ENCODE assay signal across 7 cellular contexts in the genomic region with DNA sequence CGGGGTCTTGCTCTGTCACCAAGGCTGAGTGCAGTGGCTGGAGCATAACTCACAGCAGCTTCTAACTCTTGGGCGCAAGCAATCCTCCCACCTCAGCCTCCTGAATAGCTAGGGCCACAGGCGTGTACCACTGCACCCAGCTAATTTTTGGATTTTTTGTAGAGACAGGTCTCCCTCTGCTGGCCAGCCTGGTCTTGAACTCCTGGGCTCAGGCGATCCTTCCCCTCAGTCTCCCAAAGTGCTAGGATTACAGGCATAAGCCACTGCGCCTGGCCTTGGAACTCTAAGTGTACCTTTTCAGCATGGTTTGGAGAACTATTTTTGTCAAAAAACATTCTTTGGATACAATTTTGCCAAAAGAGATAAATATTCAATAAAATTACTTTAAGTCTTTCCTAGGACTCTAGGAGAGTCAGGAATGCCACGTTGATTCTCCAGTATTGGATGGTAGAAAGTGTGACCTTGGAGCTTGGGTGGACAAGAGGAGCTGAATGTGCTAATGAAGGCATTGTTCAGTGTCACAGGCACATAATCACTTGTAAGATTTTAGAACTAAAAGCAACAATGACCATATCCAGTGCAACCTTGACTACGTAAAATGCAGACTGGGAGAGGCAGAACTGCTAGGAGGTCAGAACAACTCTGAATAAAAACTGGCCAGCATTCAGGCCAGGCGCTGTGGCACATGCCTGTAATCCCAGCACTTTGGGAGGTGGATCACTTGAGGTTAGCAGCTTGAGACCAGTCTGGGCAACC. TPM values are rescaled to one million over a fixed set of nuclear protein-coding genes. Genes with fewer than 3 reads are reported as not detected.
DNase-seq lines count a peak whose midpoint lies in the region; FAIRE-seq lines count a peak whose summit lies in the region.
"Had no signal": no experiment of that assay in that cellular context is flagged by ENCODE, and none has a peak within 500 bp of the region (broad histone marks: within the 10 kb centered on the region; RNA-seq: fewer than 3 reads in every experiment).

No MANE protein-coding gene starts in this region.

- no peak for FAIRE-seq in frontal cortex (lab: Jason Lieb, UNC)
- FAIRE-seq: TTC549 had no signal

- DNase-seq in DMS114 treated with DMSO at 0.1 percent for 48 hours (lab: John Stamatoyannopoulos, UW; ENCODE audit: unreplicated experiment) = peak; percentile 60
- DNase-seq in NCI-H2171 (lab: John Stamatoyannopoulos, UW) = peak; percentile 34
- DNase-seq in activated naive CD4-positive, alpha-beta T cell treated with anti-CD3 and anti-CD28 coated beads, Interleukin-2, amount 50 U/mL, for 16 hours = peak; percentile 42
- peak; percentile 50 for DNase-seq in myocyte (ENCODE audit: low read depth)
- no peak for DNase-seq in frontal cortex (ENCODE audit: low spot score in 2 of 2)
- DNase-seq in activated CD4-positive, CD25-positive, alpha-beta regulatory T cell (lab: John Stamatoyannopoulos, UW) = no peak

RNA-seq across cellular contexts. Expression of gene SRSF9, which starts 2.8 kb away (rescaled TPM):
- total RNA-seq in myocyte = 56.6 and 61.6 TPM in 2 replicates
- polyA plus RNA-seq in myocyte (2012) = 147 TPM
- 92.5 TPM for total RNA-seq in frontal cortex

RNA-seq across cellular contexts. Expression of gene GATC, which starts 20.5 kb away (rescaled TPM):
- total RNA-seq in myocyte = 12.3 and 13.8 TPM in 2 replicates
- polyA plus RNA-seq in myocyte (2012) = 10.0 TPM
- 28.9 TPM for total RNA-seq in frontal cortex

RNA-seq across cellular contexts. Expression of gene TRIAP1, which starts 20.6 kb away (rescaled TPM):
- total RNA-seq in myocyte = 57.0 and 61.0 TPM in 2 replicates
- 59.6 TPM for polyA plus RNA-seq in myocyte (2012)
- total RNA-seq in frontal cortex = 11.0 TPM

RNA-seq across cellular contexts. Expression of gene COX6A1, which starts 28.8 kb away (rescaled TPM):
- 281 and 325 TPM in 2 replicates for total RNA-seq in myocyte
- polyA plus RNA-seq in myocyte (2012) = 537 TPM
- total RNA-seq in frontal cortex = 489 TPM

RNA-seq across cellular contexts. Expression of gene DYNLL1, which starts 29.2 kb away (rescaled TPM):
- total RNA-seq in myocyte = 329 and 397 TPM in 2 replicates
- polyA plus RNA-seq in myocyte (2012) = 759 TPM
- total RNA-seq in frontal cortex = 279 TPM

Comparison
In these comparisons a context has a peak if more than half of its experiments do, and no peak if none do; other contexts are left out.
1. DNase-seq: peak in DMS114 treated with DMSO at 0.1 percent for 48 hours (single experiment), NCI-H2171 (single experiment), activated naive CD4-positive, alpha-beta T cell treated with anti-CD3 and anti-CD28 coated beads, Interleukin-2, amount 50 U/mL, for 16 hours (single experiment) and myocyte (single experiment); none in frontal cortex (0 of 2) and activated CD4-positive, CD25-positive, alpha-beta regulatory T cell (0 of 4).